ENCODE assay signal across 9 cellular contexts in the genomic region with DNA sequence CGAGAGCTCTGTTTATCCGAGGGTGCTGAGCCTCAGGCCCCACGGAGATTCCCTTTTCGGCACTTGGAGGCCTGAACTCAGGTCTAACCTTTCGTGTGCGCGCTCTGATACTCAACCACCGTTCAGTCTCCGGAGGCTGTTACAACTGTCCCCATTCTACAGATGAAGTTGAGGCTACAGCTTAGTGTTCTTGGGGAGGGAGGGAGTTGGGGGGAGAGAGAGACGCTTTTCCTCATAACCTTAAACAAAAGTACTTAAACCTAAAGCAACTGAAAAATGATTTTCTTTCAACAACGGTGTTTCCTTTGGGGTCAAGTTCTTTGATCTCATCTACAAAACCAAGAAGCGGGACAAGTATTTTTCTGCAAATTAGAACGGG. TPM values are rescaled to one million over a fixed set of nuclear protein-coding genes. Genes with fewer than 3 reads are reported as not detected.
DNase-seq lines count a peak whose midpoint lies in the region; ATAC-seq, FAIRE-seq and TF ChIP-seq lines count a peak whose summit lies in the region.
"Had no signal": no experiment of that assay in that cellular context is flagged by ENCODE, and none has a peak within 500 bp of the region (broad histone marks: within the 10 kb centered on the region; RNA-seq: fewer than 3 reads in every experiment).

No MANE protein-coding gene starts in this region.

- H3K4me1 ChIP-seq in gastrocnemius medialis: no peaks in the 10 kb centered on the region

- H3K9me3 Mint-ChIP-seq in T-cell: no peaks in the 10 kb centered on the region

- TF ChIP-seq CTCF in fibroblast of mammary gland (conservative IDR thresholded peaks at IDR 0.05; ENCODE audit: control insufficient read depth, insufficient read depth, low read depth, low read length): no peak
- no peak for TF ChIP-seq CTCF in gastrocnemius medialis (IDR thresholded peaks at IDR 0.05 in 4 of 5, conservative IDR thresholded peaks at IDR 0.05 in 1 of 5)

- H3K36me3 Mint-ChIP-seq in T-cell: no peaks in the 10 kb centered on the region

- FAIRE-seq in GM18507 (lab: Jason Lieb, UNC): peak; percentile 12
- FAIRE-seq: endometrium had no signal

- no peaks in the 10 kb centered on the region for H3K9me3 ChIP-seq in gastrocnemius medialis

- in situ Hi-C loops in gastrocnemius medialis (cut with MboI; ENCODE audit: low sequenced_read_pairs in 4 of 4): no loop called here

- peak overlapping the region in 1 of 4 donors; percentile 61 for H3K27ac ChIP-seq in gastrocnemius medialis

- intact Hi-C loops in gastrocnemius medialis (cut with DNase I; ENCODE audit: low total_unique reads): no loop called here

- CTCF ChIA-PET in T-cell (lab: Charles Lee): interaction anchor here in 1 of 2 donors (0.6 kb wide), 1 partner anchor 15 kb away, joined by 3 read pairs; no protein-coding TSS in a partner anchor

- DNase-seq in GM18507 (ENCODE audit: extremely low spot score, insufficient read length, low read depth) (no peak), T-cell (no peak), fibroblast of mammary gland (ENCODE audit: low read depth) (no peak), gastrocnemius medialis (no peak), NCI-H82 (lab: John Stamatoyannopoulos, UW) (no peak), AML-193 (lab: John Stamatoyannopoulos, UW) (no peak), NCI-H1092 (lab: John Stamatoyannopoulos, UW) (no peak)

- H3K36me3 ChIP-seq in gastrocnemius medialis: no peaks in the 10 kb centered on the region

- no peak for TF ChIP-seq POLR2A in gastrocnemius medialis (IDR thresholded peaks at IDR 0.05)

- peaks cover 21 to 28% (median 22%) of the 10 kb centered on the region in 3 donors for H3K27me3 ChIP-seq in gastrocnemius medialis

- H3K4me3 ChIP-seq in fibroblast of mammary gland (ENCODE audit: control insufficient read depth, low read depth, low read length): peak overlapping the region; percentile 83
- peak overlapping the region; percentile 61 to 84 (median 70) for H3K4me3 ChIP-seq in gastrocnemius medialis

- POLR2A ChIA-PET in T-cell (lab: Charles Lee): no interaction called here

- H3K4me1 Mint-ChIP-seq in T-cell: peaks cover 31 to 37% (median 32%) of the 10 kb centered on the region in 3 donors

- no peaks in the 10 kb centered on the region for H3K27me3 Mint-ChIP-seq in T-cell

- peak overlapping the region; percentile 77 to 78 for H3K27ac Mint-ChIP-seq in T-cell

- no peak for ATAC-seq in T-cell (replicated peaks in 1 of 4)
- no peak for ATAC-seq in gastrocnemius medialis
- ATAC-seq in GM19463 (IDR thresholded peaks at IDR 0.05; ENCODE audit: unreplicated experiment): no peak

- peak overlapping the region; percentile 86 to 94 (median 90) for H3K4me3 Mint-ChIP-seq in T-cell

RNA-seq across cellular contexts. Expression of a gene that starts 1.0 kb away (rescaled TPM):
- total RNA-seq in T-cell (1 to 10 TPM; 1.7 to 5.6 (median 4.4) TPM), gastrocnemius medialis (1 to 10 TPM in 3 of 4 donors, under 1 TPM in 1; 0.41 to 2.9 (median 1.8) TPM)
